In genomic region chr1:153929981-153930948, GRCh38 we compare ENCODE assay signal across 19 cellular contexts. TPM values are rescaled to one million over a fixed set of nuclear protein-coding genes. Genes with fewer than 3 reads are reported as not detected.
DNase-seq lines count a peak whose midpoint lies in the region; ATAC-seq and TF ChIP-seq lines count a peak whose summit lies in the region.
"Had no signal": no experiment of that assay in that cellular context is flagged by ENCODE, and none has a peak within 500 bp of the region (broad histone marks: within the 10 kb centered on the region; RNA-seq: fewer than 3 reads in every experiment).

No MANE protein-coding gene starts in this region.

- H3K9me3 ChIP-seq in SK-N-SH = no peaks in the 10 kb centered on the region
- H3K9me3 ChIP-seq: breast epithelium, lower lobe of right lung, testis had no signal

- CTCF ChIA-PET in SK-N-SH (lab: Yijun Ruan, JAX) = interaction anchor here (0.6 to 3.1 kb wide), 10 partner anchors 10 to 133 kb away, joined by 3 to 46 read pairs (median 4); partner anchors contain the start of genes DENND4B and RAB13

- POLR2A ChIA-PET in SK-N-SH (lab: Yijun Ruan, JAX) = interaction anchor here (0.9 kb wide), 1 partner anchor 64 kb away, joined by 3 read pairs; no protein-coding TSS in a partner anchor

- H3K4me2 ChIP-seq in SK-N-SH = no peak overlapping the region

- peaks cover 0 to 33% of the 10 kb centered on the region in 2 experiments for H3K36me3 ChIP-seq in SK-N-SH (replicated peaks in 1 of 2; ENCODE audit: control insufficient read depth in 1 of 2, insufficient read depth in 2 of 2, low read length in 1 of 2)
- H3K36me3 ChIP-seq: breast epithelium had no signal

- no peak for TF ChIP-seq EP300 in SK-N-SH (IDR thresholded peaks at IDR 0.05; ENCODE audit: borderline replicate concordance in 1 of 2, low read depth in 1 of 2, low read length in 1 of 2)

- H4K20me1 ChIP-seq in SK-N-SH (ENCODE audit: insufficient read depth) = no peaks in the 10 kb centered on the region

- H3F3A ChIP-seq in SK-N-SH (replicated peaks; ENCODE audit: insufficient read depth) = peaks cover 14% of the 10 kb centered on the region

- no peak overlapping the region for H3K9ac ChIP-seq in SK-N-SH

- no peaks in the 10 kb centered on the region for H3K79me2 ChIP-seq in SK-N-SH (ENCODE audit: insufficient read depth)

- ATAC-seq in GM18909 (IDR thresholded peaks at IDR 0.05; ENCODE audit: poor library complexity, unreplicated experiment) = no peak
- no peak for ATAC-seq in GM21786 (IDR thresholded peaks at IDR 0.05; ENCODE audit: unreplicated experiment)
- ATAC-seq: natural killer cell had no signal

- no peak for TF ChIP-seq RAD21 in SK-N-SH (IDR thresholded peaks at IDR 0.05; ENCODE audit: low read length)

- H2AFZ ChIP-seq in SK-N-SH (ENCODE audit: low read depth) = no peak overlapping the region

- H3K27ac ChIP-seq in SK-N-SH (ENCODE audit: low read depth in 2 of 2, low read length in 1 of 2) (peak overlapping the region in 1 of 2 experiments; percentile 88; a peak in 2 of 4 replicates), substantia nigra (ENCODE audit: low read depth, low read length, poor library complexity, severe bottlenecking) (peak overlapping the region; percentile 99)
- H3K27ac ChIP-seq: lower lobe of right lung, testis had no signal

- H3K27me3 ChIP-seq in SK-N-SH (ENCODE audit: insufficient read depth) = no peaks in the 10 kb centered on the region
- H3K27me3 ChIP-seq: breast epithelium, testis had no signal

- H3K4me1 ChIP-seq in SK-N-SH (ENCODE audit: control insufficient read depth in 1 of 2, insufficient read depth in 2 of 2, low read depth in 1 of 2, low read length in 1 of 2) = peaks cover 0 to 21% of the 10 kb centered on the region in 2 experiments; a peak in 1 of 4 replicates
- H3K4me1 ChIP-seq: breast epithelium, testis had no signal

- peak; percentile 22 for DNase-seq in DMS53 (lab: John Stamatoyannopoulos, UW)
- DNase-seq in DMS53 treated with DMSO at 0.1 percent for 48 hours (lab: John Stamatoyannopoulos, UW; ENCODE audit: unreplicated experiment) = no peak
- DNase-seq in SK-N-SH = peak; percentile 24
- peak; percentile 29 for DNase-seq in globus pallidus (ENCODE audit: low spot score)
- peak in 5 of 49 donors; percentile 15 to 35 (median 25) for DNase-seq in substantia nigra (lab: John Stamatoyannopoulos, UW)
- DNase-seq in retina = no peak
- DNase-seq: 8988T; activated CD4-positive, CD25-positive, alpha-beta regulatory T cell treated with anti-CD3 and anti-CD28 coated beads, Interleukin-2, amount 50 U/mL, for 72 hours; activated CD8-positive, alpha-beta memory T cell treated with anti-CD3 and anti-CD28 coated beads, Interleukin-2, amount 50 U/mL, for 4 hours; activated naive CD4-positive, alpha-beta T cell treated with anti-CD3 and anti-CD28 coated beads for 36 hours; foreskin melanocyte; KBM-7; lower lobe of right lung; natural killer cell; NCI-H2171 treated with DMSO at 0.1 percent for 48 hours; testis had no signal

- WGBS in SK-N-SH (ENCODE audit: low lambda C conversion rate) = 90% methylated on average over 12 of the region's 14 CpGs

- H3K9me2 ChIP-seq in SK-N-SH = no peaks in the 10 kb centered on the region

- no peak; the same call in 1 of the 2 replicates for TF ChIP-seq CTCF in SK-N-SH (IDR thresholded peaks at IDR 0.05)

- H3K4me3 ChIP-seq in SK-N-SH (ENCODE audit: low read depth in 2 of 2, low read length in 1 of 2) = no peak overlapping the region
- H3K4me3 ChIP-seq: breast epithelium, lower lobe of right lung, testis had no signal

TF ChIP-seq in SK-N-SH, 30 proteins besides CTCF, POLR2A, EP300 and RAD21 (continues in another document):
- TF ChIP-seq YY1 (IDR thresholded peaks at IDR 0.05; ENCODE audit: low read depth) (no peak), TAF1 (IDR thresholded peaks at IDR 0.05; ENCODE audit: borderline replicate concordance, low read depth, low read length) (no peak), POLR2AphosphoS5 (IDR thresholded peaks at IDR 0.05; ENCODE audit: low read depth, low read length) (no peak), MXI1 (IDR thresholded peaks at IDR 0.05; ENCODE audit: low read depth, low read length) (no peak), TCF12 (IDR thresholded peaks at IDR 0.05) (no peak), USF1 (IDR thresholded peaks at IDR 0.05; ENCODE audit: borderline replicate concordance, low read depth) (no peak), ELF1 (IDR thresholded peaks at IDR 0.05) (no peak), USF2 (IDR thresholded peaks at IDR 0.05; ENCODE audit: borderline replicate concordance, low read depth, low read length) (no peak), REST (IDR thresholded peaks at IDR 0.05; ENCODE audit: low read depth, low read length) (no peak), RXRA (IDR thresholded peaks at IDR 0.05; ENCODE audit: borderline replicate concordance, low read depth) (no peak), PBX3 (IDR thresholded peaks at IDR 0.05) (no peak), FOXM1 (IDR thresholded peaks at IDR 0.05; ENCODE audit: low read depth) (no peak)

RNA-seq across cellular contexts. Expression of gene GATAD2B, which starts 7.5 kb away (rescaled TPM):
- 2.7 and 2.8 TPM in 2 replicates for polyA plus RNA-seq in SK-N-SH (2012; rRNA removed)
- 2.9 and 4.0 TPM in 2 replicates for polyA plus RNA-seq in SK-N-SH (2012; cell fraction: cytosol; rRNA removed)
- 5.9 and 8.3 TPM in 2 replicates for polyA plus RNA-seq in SK-N-SH (2012; cell fraction: nucleus; rRNA removed)

RNA-seq across cellular contexts. Expression of gene DENND4B, which starts 16.3 kb away (rescaled TPM):
- polyA plus RNA-seq in SK-N-SH (2012; rRNA removed) = 27.3 and 29.6 TPM in 2 replicates
- 6.6 and 11.3 TPM in 2 replicates for polyA plus RNA-seq in SK-N-SH (2012; cell fraction: cytosol; rRNA removed)
- polyA plus RNA-seq in SK-N-SH (2012; cell fraction: nucleus; rRNA removed) = 151 and 153 TPM in 2 replicates

RNA-seq across cellular contexts. Expression of gene CRTC2, which starts 28.1 kb away (rescaled TPM):
- 25.5 and 26.2 TPM in 2 replicates for polyA plus RNA-seq in SK-N-SH (2012; rRNA removed)
- polyA plus RNA-seq in SK-N-SH (2012; cell fraction: cytosol; rRNA removed) = 8.8 and 11.5 TPM in 2 replicates
- polyA plus RNA-seq in SK-N-SH (2012; cell fraction: nucleus; rRNA removed) = 86.4 and 89.5 TPM in 2 replicates

RNA-seq across cellular contexts. Expression of gene SLC39A1, which starts 33.1 kb away (rescaled TPM):
- polyA plus RNA-seq in SK-N-SH (2012; rRNA removed) = 89.6 and 113 TPM in 2 replicates
- polyA plus RNA-seq in SK-N-SH (2012; cell fraction: cytosol; rRNA removed) = 67.8 and 93.4 TPM in 2 replicates
- 41.8 and 53.1 TPM in 2 replicates for polyA plus RNA-seq in SK-N-SH (2012; cell fraction: nucleus; rRNA removed)

RNA-seq across cellular contexts. Expression of gene CREB3L4, which starts 37.4 kb away (rescaled TPM):
- 12.8 and 16.6 TPM in 2 replicates for polyA plus RNA-seq in SK-N-SH (2012; rRNA removed)
- polyA plus RNA-seq in SK-N-SH (2012; cell fraction: cytosol; rRNA removed) = 6.2 and 9.5 TPM in 2 replicates
- polyA plus RNA-seq in SK-N-SH (2012; cell fraction: nucleus; rRNA removed) = 41.2 and 42.8 TPM in 2 replicates

Comparison
In these comparisons a context has a peak if more than half of its experiments do, and no peak if none do; other contexts are left out.
1. DNase-seq: peak in DMS53 (single experiment), SK-N-SH (single experiment) and globus pallidus (single experiment); none in DMS53 treated with DMSO at 0.1 percent for 48 hours (single experiment) and retina (single experiment).